Comparison of ENCODE assay signal across 8 cellular contexts in the genomic region with DNA sequence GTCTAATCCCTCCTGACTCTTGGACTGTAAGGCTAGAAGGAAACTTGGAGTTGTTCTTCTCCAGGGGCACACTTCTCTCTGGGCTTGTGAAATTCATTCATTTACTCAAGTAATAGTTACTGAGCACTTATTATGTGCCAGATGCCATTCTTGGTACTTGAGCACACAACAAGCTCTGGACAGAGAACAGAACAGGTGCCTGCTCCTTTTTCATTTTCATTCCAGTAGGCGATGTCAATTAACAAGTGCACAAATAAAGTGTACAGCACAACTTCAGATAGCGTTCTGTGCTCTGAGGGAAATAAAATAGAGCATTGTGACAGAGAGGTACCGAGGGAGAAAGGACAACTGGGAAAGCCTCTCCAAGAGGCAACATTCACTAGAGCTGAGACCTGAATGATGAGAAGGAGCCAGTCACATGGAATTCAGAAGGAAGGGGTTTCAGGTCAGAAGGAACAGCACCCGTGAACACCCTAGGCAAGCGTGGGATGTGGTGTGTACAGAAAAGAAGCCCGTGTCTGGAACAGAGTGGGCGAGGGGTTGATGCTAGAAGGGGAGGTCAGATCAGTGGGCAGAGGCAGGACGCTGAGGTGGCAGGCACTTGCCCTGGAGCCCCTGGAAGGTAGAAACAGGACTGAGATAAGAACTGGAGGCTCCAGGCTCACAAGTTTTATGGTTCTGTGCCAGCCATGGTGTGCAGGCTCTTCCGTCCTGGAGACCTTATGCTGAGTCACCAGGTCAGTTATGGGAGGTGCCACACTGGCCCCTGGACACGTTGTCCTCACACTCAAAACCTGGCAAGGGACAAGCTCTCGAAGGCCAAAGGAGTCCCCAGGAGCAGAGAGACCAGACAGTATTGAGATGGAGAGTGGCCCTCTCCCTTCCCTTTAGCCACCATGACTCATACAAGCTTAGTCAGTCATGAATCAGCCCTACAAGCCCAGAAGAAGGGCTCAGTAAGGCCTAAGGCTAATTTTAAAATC. TPM values are rescaled to one million over a fixed set of nuclear protein-coding genes. Genes with fewer than 3 reads are reported as not detected.
DNase-seq lines count a peak whose midpoint lies in the region; ATAC-seq and TF ChIP-seq lines count a peak whose summit lies in the region.
"Had no signal": no experiment of that assay in that cellular context is flagged by ENCODE, and none has a peak within 500 bp of the region (broad histone marks: within the 10 kb centered on the region; RNA-seq: fewer than 3 reads in every experiment).

No MANE protein-coding gene starts in this region.

- H3K27me3 ChIP-seq in tibial artery = no peaks in the 10 kb centered on the region

- H3K36me3 ChIP-seq in tibial artery = no peaks in the 10 kb centered on the region

- ATAC-seq in GM21367 (IDR thresholded peaks at IDR 0.05; ENCODE audit: unreplicated experiment) (no peak), WTC11 (no peak)

- H3K36me3 Mint-ChIP-seq in WTC11 = no peaks in the 10 kb centered on the region
- H3K36me3 Mint-ChIP-seq: activated naive CD8-positive, alpha-beta T cell treated with anti-CD3 and anti-CD28 coated beads, Interleukin-2, amount 10 ng/mL, durations not matched to agents 7 days and 5 days had no signal

- intact Hi-C loops in tibial artery (cut with DNase I; ENCODE audit: low total_unique reads) = no loop called here

- no peak overlapping the region for H3K4me3 Mint-ChIP-seq in WTC11
- H3K4me3 Mint-ChIP-seq: activated naive CD8-positive, alpha-beta T cell treated with anti-CD3 and anti-CD28 coated beads, Interleukin-2, amount 10 ng/mL, durations not matched to agents 7 days and 5 days had no signal

- no peak overlapping the region for H3K27ac Mint-ChIP-seq in WTC11
- H3K27ac Mint-ChIP-seq: activated naive CD8-positive, alpha-beta T cell treated with anti-CD3 and anti-CD28 coated beads, Interleukin-2, amount 10 ng/mL, durations not matched to agents 7 days and 5 days had no signal

- H3K9me3 Mint-ChIP-seq in WTC11 = no peaks in the 10 kb centered on the region
- H3K9me3 Mint-ChIP-seq: activated naive CD8-positive, alpha-beta T cell treated with anti-CD3 and anti-CD28 coated beads, Interleukin-2, amount 10 ng/mL, durations not matched to agents 7 days and 5 days had no signal

- CTCF ChIA-PET in WTC11 (lab: Charles Lee) = interaction anchor here (1.5 kb wide), 1 partner anchor 20 kb away, joined by 4 read pairs; no protein-coding TSS in a partner anchor

- POLR2A ChIA-PET in WTC11 (lab: Charles Lee) = no interaction called here

- H3K4me1 ChIP-seq in tibial artery = peaks cover 0 to 11% (median 2%) of the 10 kb centered on the region in 4 donors

- no peak overlapping the region for H3K4me3 ChIP-seq in tibial artery

- H3K27ac ChIP-seq in tibial artery = no peak overlapping the region

- TF ChIP-seq CTCF in tibial artery (IDR thresholded peaks at IDR 0.05) (no peak), WTC11 (IDR thresholded peaks at IDR 0.05) (no peak)

- DNase-seq in HS-5 (ENCODE audit: low read depth) (peak; percentile 82), amniotic stem cell (lab: John Stamatoyannopoulos, UW) (peak; percentile 56), hepatic stellate cell (ENCODE audit: low spot score) (peak; percentile 79), tibial artery (peak; percentile 59 to 84), WTC11 (ENCODE audit: low spot score) (no peak)
- no peak for DNase-seq in effector CD4-positive, alpha-beta T cell
- DNase-seq: activated naive CD8-positive, alpha-beta T cell treated with anti-CD3 and anti-CD28 coated beads, Interleukin-2, amount 10 ng/mL, durations not matched to agents 7 days and 5 days had no signal

- H3K27me3 Mint-ChIP-seq in WTC11 (ENCODE audit: low read depth) = peaks cover 2% of the 10 kb centered on the region; the same call in 1 of the 2 replicates

- peaks cover 11% of the 10 kb centered on the region for H3K4me1 Mint-ChIP-seq in WTC11
- H3K4me1 Mint-ChIP-seq: activated naive CD8-positive, alpha-beta T cell treated with anti-CD3 and anti-CD28 coated beads, Interleukin-2, amount 10 ng/mL, durations not matched to agents 7 days and 5 days had no signal

- H3K9me3 ChIP-seq in tibial artery = no peaks in the 10 kb centered on the region

TF ChIP-seq in WTC11, 78 proteins besides CTCF, POLR2A, EP300 and RAD21:
- TF ChIP-seq MYBL2 (CRISPR knock-in tag; IDR thresholded peaks at IDR 0.05) (no peak), FOXJ3 (CRISPR knock-in tag; IDR thresholded peaks at IDR 0.05; ENCODE audit: borderline replicate concordance) (no peak), TP53 (CRISPR knock-in tag; IDR thresholded peaks at IDR 0.05) (no peak)

RNA-seq across cellular contexts. Expression of gene ABLIM3, which starts 7.2 kb away (rescaled TPM):
- 0.33 to 0.69 TPM (median 0.46 TPM) in 3 replicates for total RNA-seq in WTC11 (2021)
- total RNA-seq: activated naive CD8-positive, alpha-beta T cell treated with anti-CD3 and anti-CD28 coated beads, Interleukin-2, amount 10 ng/mL, durations not matched to agents 7 days and 5 days had no signal

Comparison
In these comparisons a context has a peak if more than half of its experiments do, and no peak if none do; other contexts are left out.
1. DNase-seq: peak in HS-5 (single experiment), amniotic stem cell (single experiment), hepatic stellate cell (single experiment) and tibial artery (2 of 2); none in WTC11 (single experiment) and effector CD4-positive, alpha-beta T cell (single experiment).